9 cellular contexts compared by ENCODE assay signal in the genomic region with DNA sequence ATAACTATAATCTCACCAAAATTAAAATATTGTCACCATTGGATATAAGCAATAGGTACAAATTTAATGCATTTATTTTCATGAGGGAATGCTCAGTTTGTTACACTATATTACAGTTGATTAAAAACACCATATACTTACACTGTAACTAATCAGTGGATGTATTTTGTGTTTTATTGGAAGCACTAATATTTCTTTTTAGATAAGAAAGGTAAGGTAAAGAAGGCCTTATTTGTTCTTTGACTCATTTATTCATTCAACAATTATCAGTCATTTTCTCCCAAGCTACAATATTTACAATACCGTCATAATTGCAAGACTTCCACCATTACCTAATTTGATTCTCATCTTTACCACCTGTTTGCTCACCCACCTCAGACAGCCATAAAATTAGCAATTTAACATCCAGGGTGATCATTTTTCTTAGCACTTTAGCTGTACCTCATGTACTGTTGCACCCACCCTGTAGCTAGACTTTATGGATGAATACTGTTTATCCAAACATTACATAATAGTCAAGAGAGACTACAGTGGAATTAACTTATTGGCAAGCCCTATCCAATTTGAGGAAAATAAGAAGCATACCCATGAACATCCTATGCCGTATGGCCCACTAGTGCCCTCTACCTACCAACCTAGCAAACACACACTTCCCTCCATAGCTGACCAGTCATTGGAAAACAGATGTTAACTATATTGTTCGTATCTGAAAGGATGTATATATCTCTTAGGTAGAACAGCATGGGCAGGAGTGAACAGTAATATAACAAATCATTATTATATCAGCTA.
A peak's percentile ranks its signal among the peaks of the same experiment; 100 is the strongest.
DNase-seq lines count a peak whose midpoint lies in the region; ATAC-seq and TF ChIP-seq lines count a peak whose summit lies in the region.
"Had no signal": no experiment of that assay in that cellular context is flagged by ENCODE, and none has a peak within 500 bp of the region (broad histone marks: within the 10 kb centered on the region; RNA-seq: fewer than 3 reads in every experiment).

No MANE protein-coding gene starts in this region.

- H3K4me3 ChIP-seq in WERI-Rb-1 (ENCODE audit: low read depth, low read length) = no peak overlapping the region

- H3K9me3 Mint-ChIP-seq in activated naive CD8-positive, alpha-beta T cell treated with anti-CD3 and anti-CD28 coated beads for 36 hours = no peaks in the 10 kb centered on the region
- H3K9me3 Mint-ChIP-seq: IgD-negative memory B cell had no signal

- DNase-seq in Daoy (ENCODE audit: low read depth) (peak; percentile 32), Kasumi-1 (lab: John Stamatoyannopoulos, UW) (peak; percentile 25 to 53), WERI-Rb-1 (peak; percentile 23), iris pigment epithelial cell (ENCODE audit: low read depth) (peak; percentile 55), KG1 (lab: John Stamatoyannopoulos, UW) (no peak), T-helper 9 cell (no peak)
- no peak for DNase-seq in activated naive CD8-positive, alpha-beta T cell treated with anti-CD3 and anti-CD28 coated beads for 36 hours

- H3K27me3 Mint-ChIP-seq in activated naive CD8-positive, alpha-beta T cell treated with anti-CD3 and anti-CD28 coated beads for 36 hours = no peaks in the 10 kb centered on the region
- H3K27me3 Mint-ChIP-seq: IgD-negative memory B cell had no signal

- peak; percentile 59 for TF ChIP-seq CTCF in WERI-Rb-1 (IDR thresholded peaks at IDR 0.05; ENCODE audit: low read depth, low read length)

- H3K36me3 ChIP-seq in WERI-Rb-1 = no peaks in the 10 kb centered on the region

- peaks cover 4% of the 10 kb centered on the region for H3K36me3 Mint-ChIP-seq in activated naive CD8-positive, alpha-beta T cell treated with anti-CD3 and anti-CD28 coated beads for 36 hours
- H3K36me3 Mint-ChIP-seq: IgD-negative memory B cell had no signal

- no peaks in the 10 kb centered on the region for H3K9me3 ChIP-seq in WERI-Rb-1 (ENCODE audit: severe bottlenecking)

- H3K27ac Mint-ChIP-seq in activated naive CD8-positive, alpha-beta T cell treated with anti-CD3 and anti-CD28 coated beads for 36 hours = no peak overlapping the region

- H3K4me3 Mint-ChIP-seq in activated naive CD8-positive, alpha-beta T cell treated with anti-CD3 and anti-CD28 coated beads for 36 hours = no peak overlapping the region
- H3K4me3 Mint-ChIP-seq: IgD-negative memory B cell had no signal

- ATAC-seq in GM21390 (IDR thresholded peaks at IDR 0.05; ENCODE audit: unreplicated experiment) = no peak

- no peaks in the 10 kb centered on the region for H3K4me1 Mint-ChIP-seq in activated naive CD8-positive, alpha-beta T cell treated with anti-CD3 and anti-CD28 coated beads for 36 hours
- H3K4me1 Mint-ChIP-seq: IgD-negative memory B cell had no signal

- no peaks in the 10 kb centered on the region for H3K27me3 ChIP-seq in WERI-Rb-1 (ENCODE audit: insufficient read depth, low read depth, severe bottlenecking)

- H3K27ac ChIP-seq in WERI-Rb-1 = no peak overlapping the region

Comparison
In these comparisons a context has a peak if more than half of its experiments do, and no peak if none do; other contexts are left out.
1. DNase-seq: peak in Daoy (single experiment), Kasumi-1 (2 of 2), WERI-Rb-1 (single experiment) and iris pigment epithelial cell (single experiment); none in KG1 (single experiment), activated naive CD8-positive, alpha-beta T cell treated with anti-CD3 and anti-CD28 coated beads for 36 hours (single experiment) and T-helper 9 cell (single experiment).